ENCODE assay signal across 1 cellular context in genomic region chr10:78639629-78640028, GRCh38.
TF ChIP-seq lines count a peak whose summit lies in the region.

No MANE protein-coding gene starts in this region.

TF ChIP-seq in HepG2, 621 proteins besides CTCF, POLR2A, EP300 and RAD21 (continued from another document and continues in another):
- TF ChIP-seq ZNF773 (CRISPR knock-in tag; IDR thresholded peaks at IDR 0.05; ENCODE audit: borderline replicate concordance) (no peak), WIZ (CRISPR knock-in tag; IDR thresholded peaks at IDR 0.05) (no peak), MTF2 (CRISPR knock-in tag; IDR thresholded peaks at IDR 0.05; ENCODE audit: borderline replicate concordance) (no peak), NCOA1 (CRISPR knock-in tag; IDR thresholded peaks at IDR 0.05) (no peak), MIER2 (CRISPR knock-in tag; IDR thresholded peaks at IDR 0.05) (no peak), HINFP (CRISPR knock-in tag; IDR thresholded peaks at IDR 0.05; ENCODE audit: low read depth) (no peak), SNAPC2 (CRISPR knock-in tag; IDR thresholded peaks at IDR 0.05) (no peak), PAXIP1 (CRISPR knock-in tag; conservative IDR thresholded peaks at IDR 0.05) (peak; percentile 57; the same call in 1 of the 2 replicates), NR1H2 (CRISPR knock-in tag; IDR thresholded peaks at IDR 0.05; ENCODE audit: borderline replicate concordance, low read depth) (no peak), ZNF317 (CRISPR knock-in tag; IDR thresholded peaks at IDR 0.05) (0 out of 2 replicates have a peak, but pooled peaks have one; percentile 24), SOX13 (IDR thresholded peaks at IDR 0.05) (no peak), SOX13 (CRISPR knock-in tag; conservative IDR thresholded peaks at IDR 0.05 in 1 of 2, IDR thresholded peaks at IDR 0.05 in 1 of 2) (no peak), DPF2 (CRISPR knock-in tag; IDR thresholded peaks at IDR 0.05; ENCODE audit: borderline replicate concordance, low read depth) (no peak), SMARCC2 (IDR thresholded peaks at IDR 0.05) (no peak), ZNF280B (CRISPR knock-in tag; IDR thresholded peaks at IDR 0.05; ENCODE audit: borderline replicate concordance) (no peak), TAF15 (IDR thresholded peaks at IDR 0.05; ENCODE audit: low read depth, low read length, poor library complexity, severe bottlenecking) (no peak), TP53 (CRISPR knock-in tag; conservative IDR thresholded peaks at IDR 0.05) (no peak), ZMAT5 (CRISPR knock-in tag; IDR thresholded peaks at IDR 0.05; ENCODE audit: borderline replicate concordance, low read depth) (no peak), MAFF (IDR thresholded peaks at IDR 0.05; ENCODE audit: low read depth, low read length) (no peak), ZSCAN9 (CRISPR knock-in tag; IDR thresholded peaks at IDR 0.05; ENCODE audit: borderline replicate concordance) (no peak), ZNF563 (CRISPR knock-in tag; IDR thresholded peaks at IDR 0.05) (no peak), BRCA1 (CRISPR knock-in tag; IDR thresholded peaks at IDR 0.05) (no peak), SALL2 (CRISPR knock-in tag; IDR thresholded peaks at IDR 0.05) (no peak), UBTF (CRISPR knock-in tag; IDR thresholded peaks at IDR 0.05) (no peak), ZNF770 (CRISPR knock-in tag; IDR thresholded peaks at IDR 0.05) (no peak), ZNF451 (CRISPR knock-in tag; IDR thresholded peaks at IDR 0.05) (no peak), NFRKB (IDR thresholded peaks at IDR 0.05) (no peak), KMT2B (CRISPR knock-in tag; IDR thresholded peaks at IDR 0.05) (no peak), IKZF1 (IDR thresholded peaks at IDR 0.05) (no peak), MLXIP (CRISPR knock-in tag; IDR thresholded peaks at IDR 0.05; ENCODE audit: borderline replicate concordance) (no peak), SP1 (IDR thresholded peaks at IDR 0.05) (no peak), SP1 (CRISPR knock-in tag; IDR thresholded peaks at IDR 0.05) (no peak), KDM2A (CRISPR knock-in tag; IDR thresholded peaks at IDR 0.05; ENCODE audit: borderline replicate concordance, low read depth) (no peak), CEBPG (CRISPR knock-in tag; IDR thresholded peaks at IDR 0.05) (0 out of 2 replicates have a peak, but pooled peaks have one; percentile 24), CENPX (CRISPR knock-in tag; IDR thresholded peaks at IDR 0.05) (no peak), NFATC3 (CRISPR knock-in tag; IDR thresholded peaks at IDR 0.05) (no peak), KLF12 (CRISPR knock-in tag; IDR thresholded peaks at IDR 0.05; ENCODE audit: borderline replicate concordance) (no peak), BCL6 (CRISPR knock-in tag; IDR thresholded peaks at IDR 0.05) (0 out of 2 replicates have a peak, but pooled peaks have one; percentile 21), RFX1 (IDR thresholded peaks at IDR 0.05) (no peak), CHD2 (IDR thresholded peaks at IDR 0.05; ENCODE audit: low read depth, low read length) (no peak), JUN (CRISPR knock-in tag; IDR thresholded peaks at IDR 0.05) (no peak), AGO1 (IDR thresholded peaks at IDR 0.05; ENCODE audit: low read depth, low read length, poor library complexity, severe bottlenecking) (no peak), CBX1 (IDR thresholded peaks at IDR 0.05; ENCODE audit: low read depth) (no peak), MED1 (CRISPR knock-in tag; IDR thresholded peaks at IDR 0.05) (peak; percentile 62; the same call in 1 of the 2 replicates), SKIL (CRISPR knock-in tag; IDR thresholded peaks at IDR 0.05; ENCODE audit: borderline replicate concordance) (no peak), KDM1A (CRISPR knock-in tag; IDR thresholded peaks at IDR 0.05) (no peak), CEBPB (IDR thresholded peaks at IDR 0.05; ENCODE audit: borderline replicate concordance, low read depth, low read length) (peak; percentile 49; the same call in 1 of the 2 replicates), YY1 (IDR thresholded peaks at IDR 0.05; ENCODE audit: insufficient read depth, insufficient replicate concordance, low read depth, low read length) (no peak), GMEB1 (CRISPR knock-in tag; IDR thresholded peaks at IDR 0.05; ENCODE audit: borderline replicate concordance) (no peak), ZNF101 (CRISPR knock-in tag; IDR thresholded peaks at IDR 0.05; ENCODE audit: borderline replicate concordance, low read depth) (no peak), MEIS2 (CRISPR knock-in tag; IDR thresholded peaks at IDR 0.05) (no peak), ZNF484 (CRISPR knock-in tag; IDR thresholded peaks at IDR 0.05; ENCODE audit: borderline replicate concordance, low read depth) (no peak), ATF1 (CRISPR knock-in tag; IDR thresholded peaks at IDR 0.05) (no peak), XRCC5 (optimal IDR thresholded peaks at IDR 0.05; ENCODE audit: low read length) (no peak)
